In genomic region chr9:72577212-72577753, GRCh38 we compare ENCODE assay signal across 2 cellular contexts.
TF ChIP-seq lines count a peak whose summit lies in the region.

No MANE protein-coding gene starts in this region.

TF ChIP-seq in Ishikawa, 13 proteins besides CTCF, POLR2A, EP300 and RAD21 (continued from another document):
- no peak; the same call in 1 of the 2 replicates for TF ChIP-seq MAX (IDR thresholded peaks at IDR 0.05)
- no peak for TF ChIP-seq TAF1 (IDR thresholded peaks at IDR 0.05; ENCODE audit: low read depth)
- TF ChIP-seq FOXM1 (IDR thresholded peaks at IDR 0.05; ENCODE audit: borderline replicate concordance, low read depth) = peak; percentile 66
- TF ChIP-seq ZBTB7A (IDR thresholded peaks at IDR 0.05; ENCODE audit: low read depth) = no peak
- peak; percentile 74 for TF ChIP-seq CEBPB (IDR thresholded peaks at IDR 0.05)
- TF ChIP-seq USF1 (IDR thresholded peaks at IDR 0.05) = no peak
- TF ChIP-seq REST (IDR thresholded peaks at IDR 0.05; ENCODE audit: low read depth) = no peak
- peak; percentile 98 for TF ChIP-seq NFIC (IDR thresholded peaks at IDR 0.05)
- peak; percentile 82 for TF ChIP-seq TCF12 (IDR thresholded peaks at IDR 0.05; ENCODE audit: low read depth)
- no peak for TF ChIP-seq EGR1 (IDR thresholded peaks at IDR 0.05)

TF ChIP-seq in K562, 482 proteins besides CTCF, POLR2A, EP300 and RAD21 (continued from another document):
- TF ChIP-seq CTCFL (IDR thresholded peaks at IDR 0.05; ENCODE audit: borderline replicate concordance, insufficient read depth, low read depth, low read length, poor library complexity, severe bottlenecking) (no peak), RBM22 (IDR thresholded peaks at IDR 0.05; ENCODE audit: low read depth, low read length, poor library complexity, severe bottlenecking) (no peak), NFE2 (IDR thresholded peaks at IDR 0.05; ENCODE audit: low read depth) (peak; percentile 49), ZNF740 (CRISPR knock-in tag; IDR thresholded peaks at IDR 0.05) (no peak), ZNF740 (tag; IDR thresholded peaks at IDR 0.05) (no peak), ZNF696 (CRISPR knock-in tag; conservative IDR thresholded peaks at IDR 0.05) (no peak), TGIF2 (CRISPR knock-in tag; IDR thresholded peaks at IDR 0.05) (no peak), DPF2 (IDR thresholded peaks at IDR 0.05) (0 out of 2 replicates have a peak, but pooled peaks have one; percentile 16), HSF4 (CRISPR knock-in tag; IDR thresholded peaks at IDR 0.05; ENCODE audit: borderline replicate concordance) (no peak), MAFK (IDR thresholded peaks at IDR 0.05; ENCODE audit: low read length) (no peak), MAFG (tag; conservative IDR thresholded peaks at IDR 0.05) (peak; percentile 47; the same call in 1 of the 2 replicates), TAF1 (IDR thresholded peaks at IDR 0.05; ENCODE audit: control insufficient read depth, extremely low read depth, insufficient read depth, low read length, severe bottlenecking) (no peak), RFX5 (IDR thresholded peaks at IDR 0.05; ENCODE audit: low read depth, low read length) (no peak)
TF ChIP-seq in K562: peak in this region for 5.
